ENCODE assay signal across 21 cellular contexts in the genomic region with DNA sequence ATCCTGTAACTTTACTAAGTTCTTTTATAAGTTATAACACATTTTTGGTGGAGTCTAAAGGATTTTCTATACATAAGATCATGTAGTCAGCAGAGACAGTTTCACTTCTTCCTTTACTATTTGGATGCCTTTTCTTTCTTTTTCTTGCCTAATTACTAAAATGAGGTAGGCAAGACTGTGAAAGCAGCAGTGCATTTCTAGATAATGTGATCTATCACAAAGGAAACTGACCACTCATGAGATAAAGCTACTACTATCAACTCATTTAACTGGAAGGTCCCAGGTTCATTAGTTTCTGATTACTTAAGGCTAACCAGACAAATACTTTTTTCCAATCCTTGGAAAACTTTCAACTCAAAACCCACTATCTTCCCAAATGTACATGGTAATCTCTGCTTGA.
DNase-seq lines count a peak whose midpoint lies in the region; ATAC-seq and TF ChIP-seq lines count a peak whose summit lies in the region.
"Had no signal": no experiment of that assay in that cellular context is flagged by ENCODE, and none has a peak within 500 bp of the region (broad histone marks: within the 10 kb centered on the region; RNA-seq: fewer than 3 reads in every experiment).

No MANE protein-coding gene starts in this region.

- no peak overlapping the region for H3K4me3 ChIP-seq in OCI-LY7 (ENCODE audit: low read depth, low read length, poor library complexity, severe bottlenecking)
- no peak overlapping the region for H3K4me3 ChIP-seq in thyroid gland (replicated peaks in 1 of 3)
- H3K4me3 ChIP-seq: gastroesophageal sphincter, lower lobe of right lung, SJSA1 had no signal

- peaks cover 67% of the 10 kb centered on the region for H3K4me1 ChIP-seq in OCI-LY7 (ENCODE audit: insufficient read depth, low read length, poor library complexity, severe bottlenecking)
- H3K4me1 ChIP-seq in thyroid gland: peaks cover 27 to 37% of the 10 kb centered on the region in 2 donors
- H3K4me1 ChIP-seq: gastroesophageal sphincter, parathyroid adenoma had no signal

- CTCF ChIA-PET in OCI-LY7 (lab: Charles Lee; ENCODE audit: unreplicated experiment): no interaction called here

- peak; percentile 33 for ATAC-seq in GM18499 (IDR thresholded peaks at IDR 0.05; ENCODE audit: insufficient read depth, unreplicated experiment)
- ATAC-seq in GM21367 (IDR thresholded peaks at IDR 0.05; ENCODE audit: unreplicated experiment): peak; percentile 38
- peak; percentile 35 for ATAC-seq in HG03066 (IDR thresholded peaks at IDR 0.05; ENCODE audit: low read depth, unreplicated experiment)
- no peak for ATAC-seq in GM18520 (IDR thresholded peaks at IDR 0.05; ENCODE audit: unreplicated experiment)
- ATAC-seq: activated naive CD4-positive, alpha-beta T cell treated with anti-CD3 and anti-CD28 coated beads, Interleukin-2, amount 50 U/mL, for 72 hours; gastroesophageal sphincter; lower lobe of right lung had no signal

- no peaks in the 10 kb centered on the region for H3K79me2 ChIP-seq in OCI-LY7 (ENCODE audit: insufficient read depth, low read depth, low read length)
- H3K79me2 ChIP-seq: parathyroid adenoma had no signal

- H3K9me2 ChIP-seq in OCI-LY7 (ENCODE audit: insufficient read depth, low read length): no peaks in the 10 kb centered on the region

- H4K20me1 ChIP-seq in OCI-LY7 (ENCODE audit: insufficient read depth, low read length): no peaks in the 10 kb centered on the region

- intact Hi-C loops in OCI-LY7 (cut with micrococcal nuclease; ENCODE audit: unreplicated experiment) (loop anchor here (5.0 kb wide), 1 partner anchor 320 kb away; the partner anchor contains the start of gene ZDHHC13), thyroid gland (cut with DNase I) (no loop called here)

- TF ChIP-seq CTCF in OCI-LY7 (conservative IDR thresholded peaks at IDR 0.05; ENCODE audit: low read length) (no peak), thyroid gland (IDR thresholded peaks at IDR 0.05) (no peak)

- peak overlapping the region; percentile 26 for H3K27ac ChIP-seq in OCI-LY7 (ENCODE audit: low read depth, low read length, poor library complexity, severe bottlenecking)
- H3K27ac ChIP-seq in thyroid gland: peak overlapping the region in 1 of 3 donors; percentile 7
- H3K27ac ChIP-seq: gastroesophageal sphincter, lower lobe of right lung, parathyroid adenoma, SJSA1 had no signal

- peak overlapping the region; percentile 47 for H3K4me2 ChIP-seq in OCI-LY7 (ENCODE audit: low read length)

- no peak for TF ChIP-seq POLR2A in thyroid gland (IDR thresholded peaks at IDR 0.05)

- H3K9me3 ChIP-seq in OCI-LY7 (ENCODE audit: low read length) (peaks cover 16% of the 10 kb centered on the region; the same call in 1 of the 2 replicates), thyroid gland (no peaks in the 10 kb centered on the region)
- H3K9me3 ChIP-seq: lower lobe of right lung, SJSA1 had no signal

- H3K27me3 ChIP-seq in thyroid gland: no peaks in the 10 kb centered on the region
- H3K27me3 ChIP-seq: SJSA1 had no signal

- POLR2A ChIA-PET in OCI-LY7 (lab: Charles Lee): interaction anchor here (1.2 kb wide), 1 partner anchor 15 kb away, joined by 3 read pairs; no protein-coding TSS in a partner anchor

- peaks cover 5% of the 10 kb centered on the region for H3K36me3 ChIP-seq in OCI-LY7 (ENCODE audit: insufficient read depth, low read length)
- no peaks in the 10 kb centered on the region for H3K36me3 ChIP-seq in thyroid gland
- H3K36me3 ChIP-seq: gastroesophageal sphincter, lower lobe of right lung, SJSA1 had no signal

- peak; percentile 48 for DNase-seq in OCI-LY7 (ENCODE audit: low spot score)
- no peak for DNase-seq in dermis blood vessel endothelial cell
- DNase-seq in medulla oblongata (ENCODE audit: extremely low spot score): no peak
- DNase-seq in thyroid gland: no peak
- DNase-seq: activated CD4-positive, alpha-beta T cell treated with anti-CD3 and anti-CD28 coated beads, Interleukin-2, amount 10 ng/mL, durations not matched to agents 24 days and 14 days; Kasumi-1; lower lobe of right lung; naive B cell; NCI-H345; NK-92 treated with Interleukin-12 subunit alpha and Interleukin-12 subunit beta, amount 100 ng/mL, for 24 hours; stimulated activated CD4-positive, alpha-beta T cell treated with anti-CD3 and anti-CD28 coated beads, Interleukin-2, amount 100 ng/mL, for 48 hours; substantia nigra; T1000 had no signal

- H2AFZ ChIP-seq in OCI-LY7 (ENCODE audit: low read length): no peak overlapping the region; the same call in 1 of the 2 replicates
- H2AFZ ChIP-seq: parathyroid adenoma had no signal

- BruUV-seq in OCI-LY7 (replicated peaks; lab: Mats Ljungman, UMichigan): no TSS peak
